14 cellular contexts compared by ENCODE assay signal in genomic region chr1:232988572-232989040, GRCh38. TPM values are rescaled to one million over a fixed set of nuclear protein-coding genes. Genes with fewer than 3 reads are reported as not detected.
A peak's percentile ranks its signal among the peaks of the same experiment; 100 is the strongest.
DNase-seq lines count a peak whose midpoint lies in the region; ATAC-seq and TF ChIP-seq lines count a peak whose summit lies in the region.
"Had no signal": no experiment of that assay in that cellular context is flagged by ENCODE, and none has a peak within 500 bp of the region (broad histone marks: within the 10 kb centered on the region; RNA-seq: fewer than 3 reads in every experiment).

No MANE protein-coding gene starts in this region.

- peaks cover under 1% of the 10 kb centered on the region for H3K9me3 ChIP-seq in mammary epithelial cell (replicated peaks; ENCODE audit: insufficient read depth, low read length)
- H3K9me3 ChIP-seq: suprapubic skin had no signal

- H3K79me2 ChIP-seq in mammary epithelial cell (ENCODE audit: insufficient read depth, low read length) = no peaks in the 10 kb centered on the region

- peaks cover 10% of the 10 kb centered on the region for H3K4me1 ChIP-seq in mammary epithelial cell (ENCODE audit: insufficient read depth, low read length)
- H3K4me1 ChIP-seq: HAP-1, suprapubic skin had no signal

- no peaks in the 10 kb centered on the region for H3K27me3 Mint-ChIP-seq in T-helper 2 cell treated with Interferon-gamma antibody and Interleukin-4, amounts not matched to agents 5 μg/mL and 100 μg/mL, for 36 hours (ENCODE audit: low read depth)

- no TSS peak for BruUV-seq in mammary epithelial cell (replicated peaks; lab: Mats Ljungman, UMichigan)

- H3K27ac ChIP-seq in mammary epithelial cell (ENCODE audit: insufficient read depth, low read depth, low read length) = no peak overlapping the region
- H3K27ac ChIP-seq: skin epidermis, suprapubic skin had no signal

- peaks cover 5% of the 10 kb centered on the region for H3K36me3 ChIP-seq in mammary epithelial cell (ENCODE audit: insufficient read depth, low read length)
- H3K36me3 ChIP-seq: HAP-1 had no signal

- H4K20me1 ChIP-seq in mammary epithelial cell (ENCODE audit: insufficient read depth, low read length) = no peaks in the 10 kb centered on the region

- peaks cover 23% of the 10 kb centered on the region for H3K36me3 Mint-ChIP-seq in T-helper 2 cell treated with Interferon-gamma antibody and Interleukin-4, amounts not matched to agents 5 μg/mL and 100 μg/mL, for 36 hours (ENCODE audit: low read depth)

- H3K4me3 Mint-ChIP-seq in T-helper 2 cell treated with Interferon-gamma antibody and Interleukin-4, amounts not matched to agents 5 μg/mL and 100 μg/mL, for 36 hours = no peak overlapping the region

- no peak overlapping the region for H2AFZ ChIP-seq in mammary epithelial cell (ENCODE audit: low read depth, low read length)

- H3K27me3 ChIP-seq in mammary epithelial cell (ENCODE audit: insufficient read depth, low read length) = no peaks in the 10 kb centered on the region
- H3K27me3 ChIP-seq: suprapubic skin had no signal

- TF ChIP-seq CTCF in mammary epithelial cell (conservative IDR thresholded peaks at IDR 0.05 in 1 of 2, IDR thresholded peaks at IDR 0.05 in 1 of 2; ENCODE audit: extremely low read depth in 1 of 2, insufficient read depth in 1 of 2, low read depth in 1 of 2, low read length in 2 of 2) = no peak

- intact Hi-C loops in mammary epithelial cell (cut with micrococcal nuclease) = no loop called here

- H3K4me3 ChIP-seq in mammary epithelial cell (replicated peaks in 1 of 3; ENCODE audit: insufficient read depth in 1 of 3, low read depth in 2 of 3, low read length in 3 of 3) = no peak overlapping the region
- H3K4me3 ChIP-seq: HAP-1, skin epidermis, suprapubic skin had no signal

- in situ Hi-C loops in mammary epithelial cell (cut with MboI; ENCODE audit: low sequenced_read_pairs in 2 of 2) = no loop called here

- no peak overlapping the region for H3K4me2 ChIP-seq in mammary epithelial cell (ENCODE audit: insufficient read depth, low read depth, low read length)

- WGBS in mammary epithelial cell (ENCODE audit: low coverage, missing lambda C conversion rate) = 47% methylated on average over 7 of the region's 8 CpGs

- dilution Hi-C loops in mammary epithelial cell (cut with HindIII; ENCODE audit: low sequenced_read_pairs) = no loop called here

- no peak overlapping the region for H3K27ac Mint-ChIP-seq in T-helper 2 cell treated with Interferon-gamma antibody and Interleukin-4, amounts not matched to agents 5 μg/mL and 100 μg/mL, for 36 hours

- peak; percentile 82 for DNase-seq in ELR (ENCODE audit: low read depth)
- DNase-seq in NCI-H2171 treated with DMSO at 0.1 percent for 48 hours (lab: John Stamatoyannopoulos, UW) = peak; percentile 88
- peak; percentile 57 for DNase-seq in mammary epithelial cell
- DNase-seq in non-pigmented ciliary epithelial cell (ENCODE audit: low read depth) = peak; percentile 78
- no peak for DNase-seq in T-helper 2 cell treated with Interferon-gamma antibody and Interleukin-4, amounts not matched to agents 5 μg/mL and 100 μg/mL, for 36 hours (ENCODE audit: low spot score)
- no peak for DNase-seq in NCI-H128 (lab: John Stamatoyannopoulos, UW; ENCODE audit: unreplicated experiment)
- DNase-seq: NCI-H1694 treated with DMSO at 0.1 percent for 48 hours, OCI-M1, T1000 had no signal

- no peak for ATAC-seq in GM21576 (IDR thresholded peaks at IDR 0.05; ENCODE audit: unreplicated experiment)
- ATAC-seq in GM21423 (IDR thresholded peaks at IDR 0.05; ENCODE audit: unreplicated experiment) = no peak

- H3K9ac ChIP-seq in mammary epithelial cell (ENCODE audit: insufficient read depth, low read length) = no peak overlapping the region

- peaks cover 7% of the 10 kb centered on the region for H3K9me3 Mint-ChIP-seq in T-helper 2 cell treated with Interferon-gamma antibody and Interleukin-4, amounts not matched to agents 5 μg/mL and 100 μg/mL, for 36 hours

- H3K4me1 Mint-ChIP-seq in T-helper 2 cell treated with Interferon-gamma antibody and Interleukin-4, amounts not matched to agents 5 μg/mL and 100 μg/mL, for 36 hours (ENCODE audit: low read depth) = no peaks in the 10 kb centered on the region

- CTCF ChIA-PET in mammary epithelial cell (lab: Charles Lee; ENCODE audit: low non-redundant PET) = no interaction called here

RNA-seq across cellular contexts. Expression of gene NTPCR, which starts 38.2 kb away (rescaled TPM):
- total RNA-seq in mammary epithelial cell = 10 to 100 TPM; 15.3 to 47.0 TPM
- polyA plus RNA-seq in mammary epithelial cell = 23.3 TPM
- 7.8 TPM for polyA minus RNA-seq in mammary epithelial cell

Comparison
In these comparisons a context has a peak if more than half of its experiments do, and no peak if none do; other contexts are left out.
1. DNase-seq: peak in ELR (single experiment), NCI-H2171 treated with DMSO at 0.1 percent for 48 hours (single experiment), mammary epithelial cell (single experiment) and non-pigmented ciliary epithelial cell (single experiment); none in T-helper 2 cell treated with Interferon-gamma antibody and Interleukin-4, amounts not matched to agents 5 μg/mL and 100 μg/mL, for 36 hours (single experiment) and NCI-H128 (single experiment).